Comparison of ENCODE assay signal across 8 cellular contexts in genomic region chr1:24502168-24503002, GRCh38. TPM values are rescaled to one million over a fixed set of nuclear protein-coding genes. Genes with fewer than 3 reads are reported as not detected.
A peak's percentile ranks its signal among the peaks of the same experiment; 100 is the strongest.
DNase-seq lines count a peak whose midpoint lies in the region; ATAC-seq and TF ChIP-seq lines count a peak whose summit lies in the region.

TSS of gene RCAN3 (plus strand) at chr1:24502836. CDS start at chr1:24514373, 11,537 bp downstream.

- H3K4me2 ChIP-seq in HCT116 (ENCODE audit: low read length): peak within 1 kb of the TSS; percentile 88

- ATAC-seq in HCT116: peak; percentile 92
- ATAC-seq in upper lobe of right lung: peak; percentile 97

- H3K4me1 ChIP-seq in HCT116 (ENCODE audit: control insufficient read depth in 1 of 2, insufficient read depth in 2 of 2, low read length in 2 of 2) (peaks cover 18 to 29% of the 10 kb centered on the region in 2 experiments), right atrium auricular region (peaks cover 0 to 13% of the 10 kb centered on the region in 2 donors), prostate gland (replicated peaks) (no peaks in the 10 kb centered on the region), upper lobe of right lung (peaks cover 13% of the 10 kb centered on the region)

- intact Hi-C loops in HCT116 (cut with micrococcal nuclease) (no loop called here), prostate gland (cut with DNase I) (no loop called here), upper lobe of right lung (cut with DNase I) (no loop called here)

- H4K20me1 ChIP-seq in HCT116 (ENCODE audit: insufficient read depth): no peaks in the 10 kb centered on the region

- POLR2A ChIA-PET in HCT116 (lab: Charles Lee): interaction anchor here (0.7 to 1.0 kb wide), 2 partner anchors 11 to 13 kb away, joined by 3 read pairs; no protein-coding TSS in a partner anchor

- H3K27me3 ChIP-seq in HCT116 (ENCODE audit: insufficient read depth, low read length) (no peaks in the 10 kb centered on the region), right atrium auricular region (no peaks in the 10 kb centered on the region), prostate gland (replicated peaks; ENCODE audit: insufficient read depth) (no peaks in the 10 kb centered on the region), upper lobe of right lung (no peaks in the 10 kb centered on the region)

- H3K9me2 ChIP-seq in HCT116 (ENCODE audit: insufficient read depth): no peaks in the 10 kb centered on the region

- no peaks in the 10 kb centered on the region for H3K9me3 ChIP-seq in HCT116 (ENCODE audit: control insufficient read depth in 1 of 2, insufficient read depth in 1 of 2, low read depth in 1 of 2, low read length in 2 of 2)
- no peaks in the 10 kb centered on the region for H3K9me3 ChIP-seq in right atrium auricular region
- H3K9me3 ChIP-seq in prostate gland: no peaks in the 10 kb centered on the region
- H3K9me3 ChIP-seq in upper lobe of right lung: no peaks in the 10 kb centered on the region

- H3K4me3 ChIP-seq in HCT116 (replicated peaks in 1 of 2; ENCODE audit: low read depth in 1 of 2, low read length in 2 of 2) (peak within 1 kb of the TSS; percentile 70 to 78), right atrium auricular region (peak within 1 kb of the TSS; percentile 75 to 83), prostate gland (peak within 1 kb of the TSS; percentile 65 to 77), upper lobe of right lung (peak within 1 kb of the TSS; percentile 76)

- H3K36me3 ChIP-seq in HCT116 (ENCODE audit: control insufficient read depth in 1 of 2, insufficient read depth in 2 of 2, low read length in 2 of 2) (no peaks in the 10 kb centered on the region), right atrium auricular region (no peaks in the 10 kb centered on the region), prostate gland (no peaks in the 10 kb centered on the region), upper lobe of right lung (no peaks in the 10 kb centered on the region)

- DNase-seq in COLO668 (lab: John Stamatoyannopoulos, UW; ENCODE audit: unreplicated experiment) (peak; percentile 99), HCT116 (ENCODE audit: low read depth, low spot score) (peak; percentile 77), NCI-H187 treated with DMSO at 0.1 percent for 48 hours (lab: John Stamatoyannopoulos, UW) (peak; percentile 28), right atrium auricular region (ENCODE audit: low spot score) (peak; percentile 76), prostate gland (ENCODE audit: low spot score) (peak; percentile 85), upper lobe of right lung (peak; percentile 95)
- DNase-seq in T-helper 2 cell treated with Interferon-gamma antibody and Interleukin-4, amounts not matched to agents 5 μg/mL and 100 μg/mL, for 36 hours (ENCODE audit: low spot score): peak; percentile 93

- H3K4me3 Mint-ChIP-seq in T-helper 2 cell treated with Interferon-gamma antibody and Interleukin-4, amounts not matched to agents 5 μg/mL and 100 μg/mL, for 36 hours: peak within 1 kb of the TSS; percentile 89

- TF ChIP-seq CTCF in HCT116 (IDR thresholded peaks at IDR 0.05 in 2 of 3, conservative IDR thresholded peaks at IDR 0.05 in 1 of 3; ENCODE audit: borderline replicate concordance in 1 of 3, insufficient read depth in 1 of 3, low read depth in 2 of 3, low read length in 2 of 3) (no peak), right atrium auricular region (IDR thresholded peaks at IDR 0.05) (no peak), prostate gland (IDR thresholded peaks at IDR 0.05) (no peak), upper lobe of right lung (IDR thresholded peaks at IDR 0.05) (no peak)

- peak within 1 kb of the TSS; percentile 92 for H3K27ac Mint-ChIP-seq in T-helper 2 cell treated with Interferon-gamma antibody and Interleukin-4, amounts not matched to agents 5 μg/mL and 100 μg/mL, for 36 hours

- CTCF ChIA-PET in HCT116 (lab: Charles Lee): interaction anchor here (1.3 to 1.5 kb wide), 3 partner anchors 25 to 111 kb away, joined by 3 to 6 read pairs (median 4); no protein-coding TSS in a partner anchor

- peaks cover 16% of the 10 kb centered on the region for H3K36me3 Mint-ChIP-seq in T-helper 2 cell treated with Interferon-gamma antibody and Interleukin-4, amounts not matched to agents 5 μg/mL and 100 μg/mL, for 36 hours (ENCODE audit: low read depth)

- H2AFZ ChIP-seq in HCT116 (ENCODE audit: low read depth, low read length, poor library complexity, severe bottlenecking): no peak within 1 kb of the TSS

- peaks cover 52% of the 10 kb centered on the region for H3K4me1 Mint-ChIP-seq in T-helper 2 cell treated with Interferon-gamma antibody and Interleukin-4, amounts not matched to agents 5 μg/mL and 100 μg/mL, for 36 hours (ENCODE audit: low read depth)

- BruUV-seq in HCT116 (replicated peaks; lab: Mats Ljungman, UMichigan): no TSS peak

- peak within 1 kb of the TSS; percentile 84 for H3K9ac ChIP-seq in HCT116 (ENCODE audit: low read length)

- under 1% methylated on average over 44 of the region's 80 CpGs for WGBS in prostate gland

- H3K79me2 ChIP-seq in HCT116 (ENCODE audit: insufficient read depth, low read length): no peaks in the 10 kb centered on the region

- H3K27ac ChIP-seq in HCT116 (ENCODE audit: low read depth, low read length): peak within 1 kb of the TSS; percentile 82
- H3K27ac ChIP-seq in angular gyrus (ENCODE audit: low read depth, low read length): peak within 1 kb of the TSS; percentile 55
- peak within 1 kb of the TSS; percentile 85 to 89 for H3K27ac ChIP-seq in right atrium auricular region
- peak within 1 kb of the TSS; percentile 94 to 97 for H3K27ac ChIP-seq in prostate gland
- H3K27ac ChIP-seq in upper lobe of right lung: peak within 1 kb of the TSS; percentile 90

- no peaks in the 10 kb centered on the region for H3K9me3 Mint-ChIP-seq in T-helper 2 cell treated with Interferon-gamma antibody and Interleukin-4, amounts not matched to agents 5 μg/mL and 100 μg/mL, for 36 hours

- RAD21 ChIA-PET in HCT116 (lab: Charles Lee; ENCODE audit: low non-redundant PET in 1 of 2, low total read pairs in 2 of 2, uncharacterized antibody in 2 of 2, unreplicated experiment in 2 of 2): interaction anchor here in 1 of 2 experiments (0.5 kb wide), 1 partner anchor 303 kb away, joined by 3 read pairs; no protein-coding TSS in a partner anchor

- no peak for TF ChIP-seq RAD21 in HCT116 (IDR thresholded peaks at IDR 0.05; ENCODE audit: low read depth)

- TF ChIP-seq POLR2A in HCT116 (IDR thresholded peaks at IDR 0.05; ENCODE audit: borderline replicate concordance, extremely low read depth, insufficient read depth, insufficient read length) (no peak), prostate gland (IDR thresholded peaks at IDR 0.05) (peak; percentile 65)

- H3K27me3 Mint-ChIP-seq in T-helper 2 cell treated with Interferon-gamma antibody and Interleukin-4, amounts not matched to agents 5 μg/mL and 100 μg/mL, for 36 hours (ENCODE audit: low read depth): no peaks in the 10 kb centered on the region

TF ChIP-seq in HCT116, 20 proteins besides CTCF, POLR2A, EP300 and RAD21:
- 0 out of 2 replicates have a peak, but pooled peaks have one; percentile 12 for TF ChIP-seq MAX (IDR thresholded peaks at IDR 0.05)
- peak; percentile 18 for TF ChIP-seq YY1 (IDR thresholded peaks at IDR 0.05; ENCODE audit: extremely low read depth, insufficient replicate concordance, low read depth, low read length)
- peak; percentile 72 for TF ChIP-seq POLR2AphosphoS5 (IDR thresholded peaks at IDR 0.05; ENCODE audit: low read depth, low read length)
- no peak for TF ChIP-seq ATF3 (IDR thresholded peaks at IDR 0.05)
- TF ChIP-seq CBX3 (IDR thresholded peaks at IDR 0.05; ENCODE audit: low read depth): no peak
- no peak for TF ChIP-seq ZFX (IDR thresholded peaks at IDR 0.05)
- no peak for TF ChIP-seq ZBTB33 (IDR thresholded peaks at IDR 0.05; ENCODE audit: extremely low read depth, insufficient replicate concordance, low read length)

RNA-seq across cellular contexts. Expression of gene RCAN3, which starts in this region (rescaled TPM):
- total RNA-seq in HCT116 (2021; ENCODE audit: unreplicated experiment) (13.3 TPM), right atrium auricular region (1 to 10 TPM; 5.0 to 7.5 TPM), prostate gland (100 to 1,000 TPM in 1 of 2 donors, 10 to 100 TPM in 1; 50.8 to 238 TPM), upper lobe of right lung (11.3 TPM)
- polyA plus RNA-seq in HCT116 (2012): 6.9 and 7.9 TPM in 2 replicates

Comparison
In these comparisons a context has a peak if more than half of its experiments do, and no peak if none do; other contexts are left out.
1. Peak in every context shown above with its lines: DNase-seq, ATAC-seq, H3K4me3 ChIP-seq and H3K27ac ChIP-seq.
2. DNase-seq: peak in every context shown above with its lines; median percentile 99 in COLO668; 95 in upper lobe of right lung; 93 in T-helper 2 cell treated with Interferon-gamma antibody and Interleukin-4, amounts not matched to agents 5 μg/mL and 100 μg/mL, for 36 hours; 85 in prostate gland; 77 in HCT116; 76 in right atrium auricular region; 28 in NCI-H187 treated with DMSO at 0.1 percent for 48 hours.